29 cellular contexts compared by ENCODE assay signal in the genomic region with DNA sequence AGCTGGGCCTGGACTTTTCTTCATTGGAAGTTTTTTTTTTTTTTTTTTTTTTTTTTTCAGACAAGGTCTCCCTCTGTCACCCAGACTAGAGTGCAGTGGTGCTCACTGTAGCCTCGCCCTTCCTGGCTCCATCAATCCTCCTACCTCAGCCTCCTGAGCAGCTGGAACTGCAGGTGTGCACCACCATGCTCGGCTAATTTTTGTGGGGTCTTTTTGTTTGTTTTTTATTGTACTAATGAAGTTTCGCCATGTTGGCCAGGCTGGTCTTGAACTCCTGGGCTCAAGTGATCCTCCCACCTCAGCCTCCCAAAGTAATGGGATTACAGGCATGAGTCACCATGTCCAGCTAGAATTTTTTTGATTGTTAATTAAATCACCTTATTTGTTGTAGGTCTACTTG.
"Had no signal": no experiment of that assay in that cellular context is flagged by ENCODE, and none has a peak within 500 bp of the region (broad histone marks: within the 10 kb centered on the region; RNA-seq: fewer than 3 reads in every experiment).

No MANE protein-coding gene starts in this region.

- H3K36me3 ChIP-seq: neutrophil, right lobe of liver, thyroid gland, transverse colon had no signal

- H3K27me3 ChIP-seq: left lung, neural progenitor cell, neutrophil, right atrium auricular region, right lobe of liver, stomach, testis, thyroid gland, transverse colon, upper lobe of left lung, vagina had no signal

- H3K4me3 ChIP-seq: left lung, lower lobe of right lung, neural progenitor cell, right atrium auricular region, right lobe of liver, smooth muscle cell, stomach, testis, thyroid gland, transverse colon, upper lobe of left lung, vagina had no signal

- H3K9me3 ChIP-seq: left lung, lower lobe of right lung, neutrophil, right atrium auricular region, right lobe of liver, stomach, testis, thyroid gland, transverse colon, upper lobe of left lung, vagina had no signal

- DNase-seq: hypothalamus; immature natural killer cell; kidney; left colon; left lung; lower lobe of right lung; mesendoderm; naive B cell; natural killer cell; nephron progenitor cell; occipital lobe; stimulated activated CD4-positive, alpha-beta T cell treated with anti-CD3 and anti-CD28 coated beads, Interleukin-1b, Interleukin-23, amount 100 ng/mL, for 48 hours; stimulated activated CD4-positive, alpha-beta T cell treated with anti-CD3 and anti-CD28 coated beads, Interleukin-2, amount 100 ng/mL, for 48 hours; stimulated activated CD4-positive, alpha-beta T cell treated with anti-CD3 and anti-CD28 coated beads, Interleukin-4, amount 100 ng/mL, for 4 hours; stimulated activated CD8-positive, alpha-beta memory T cell treated with anti-CD3 and anti-CD28 coated beads, Interleukin-4, amount 100 ng/mL, for 48 hours; stimulated activated naive B cell treated with anti-CD40 and anti-IgM and Interleukin-4, amounts not matched to agents 10 μg/mL and 1 μg/mL and 100 μg/mL, for 72 hours; stimulated activated naive CD8-positive, alpha-beta T cell treated with anti-CD3 and anti-CD28 coated beads, Interleukin-15, Interleukin-2, amounts not matched to agents 100 U/mL and 50 U/mL, for 24 hours; stomach; testis; thyroid gland; transverse colon; upper lobe of left lung had no signal

- H3K27ac ChIP-seq: left lung, lower lobe of right lung, neural progenitor cell, neutrophil, parathyroid adenoma, right atrium auricular region, right lobe of liver, stomach, testis, thyroid gland, transverse colon, upper lobe of left lung, vagina had no signal

- ATAC-seq: left colon; left lung; lower lobe of right lung; natural killer cell; right lobe of liver; stimulated activated naive B cell treated with anti-CD40 and anti-IgM and Interleukin-4, amounts not matched to agents 10 μg/mL and 1 μg/mL and 100 μg/mL, for 72 hours; stimulated activated naive CD8-positive, alpha-beta T cell treated with anti-CD3 and anti-CD28 coated beads, Interleukin-15, Interleukin-2, amounts not matched to agents 100 U/mL and 50 U/mL, for 24 hours had no signal
